In genomic region chr19:12788682-12789097, GRCh38 we compare ENCODE assay signal across 8 cellular contexts. TPM values are rescaled to one million over a fixed set of nuclear protein-coding genes. Genes with fewer than 3 reads are reported as not detected.
DNase-seq lines count a peak whose midpoint lies in the region; ATAC-seq and TF ChIP-seq lines count a peak whose summit lies in the region.

No MANE protein-coding gene starts in this region.

- no peak for TF ChIP-seq CTCF in lung (IDR thresholded peaks at IDR 0.05; ENCODE audit: control extremely low read depth, extremely low read depth)

- DNase-seq in DMS153 (lab: John Stamatoyannopoulos, UW) (peak; percentile 43), T-helper 2 cell (peak in 3 of 5 experiments; percentile 45 to 63 (median 53)), ecto neural progenitor cell (ENCODE audit: low spot score) (peak; percentile 77), lung (ENCODE audit: low spot score) (peak; percentile 74), substantia nigra (lab: John Stamatoyannopoulos, UW) (peak in 44 of 49 donors; percentile 14 to 81 (median 58))

- H3K27ac ChIP-seq in HUES48 (ENCODE audit: low read depth, low read length) = peak overlapping the region; percentile 72
- H3K27ac ChIP-seq in lung (ENCODE audit: low read depth in 1 of 2, low read length in 1 of 2) = peak overlapping the region; percentile 98 to 100
- H3K27ac ChIP-seq in substantia nigra (ENCODE audit: low read depth, low read length, poor library complexity, severe bottlenecking) = peak overlapping the region; percentile 99

- WGBS in lung, 2 donors = 0 to 1% methylated on average over 12 of the region's 12 CpGs

- no peaks in the 10 kb centered on the region for H3K36me3 ChIP-seq in HUES48 (ENCODE audit: control insufficient read depth, insufficient read depth, low read length)
- no peaks in the 10 kb centered on the region for H3K36me3 ChIP-seq in lung (ENCODE audit: control insufficient read depth in 2 of 2, insufficient read depth in 2 of 2, low read length in 2 of 2)

- H3K4me3 ChIP-seq in HUES48 (ENCODE audit: low read depth, low read length) (peak overlapping the region; percentile 78), lung (no peak overlapping the region)

- no peak overlapping the region for H3K9ac ChIP-seq in HUES48 (ENCODE audit: low read depth, low read length)

- H3K4me1 ChIP-seq in HUES48 (ENCODE audit: control insufficient read depth, insufficient read depth, low read length) (peaks cover 25% of the 10 kb centered on the region), lung (ENCODE audit: control insufficient read depth in 2 of 2, insufficient read depth in 2 of 2, low read length in 2 of 2) (peaks cover 0 to 25% of the 10 kb centered on the region in 2 donors)

- peaks cover 25% of the 10 kb centered on the region for H3K27me3 ChIP-seq in HUES48 (ENCODE audit: control insufficient read depth, insufficient read depth, low read length)
- no peaks in the 10 kb centered on the region for H3K27me3 ChIP-seq in lung (ENCODE audit: control insufficient read depth, insufficient read depth)

- H3K9me3 ChIP-seq in HUES48 (ENCODE audit: control insufficient read depth, insufficient read depth, low read length) (no peaks in the 10 kb centered on the region), lung (ENCODE audit: control insufficient read depth in 2 of 2, insufficient read depth in 1 of 2, low read length in 1 of 2) (no peaks in the 10 kb centered on the region)

- ATAC-seq in lung (ENCODE audit: insufficient read depth, low FRiP score) (no peak), HG02623 (IDR thresholded peaks at IDR 0.05; ENCODE audit: unreplicated experiment) (no peak), GM18520 (IDR thresholded peaks at IDR 0.05; ENCODE audit: unreplicated experiment) (no peak)

RNA-seq across cellular contexts. Expression of gene JUNB, which starts 2.6 kb away (rescaled TPM):
- total RNA-seq in lung = 100 to 1,000 TPM; 121 to 205 TPM
- polyA plus RNA-seq in lung = 100 to 1,000 TPM; 111 to 689 TPM

RNA-seq across cellular contexts. Expression of gene PRDX2, which starts 12.9 kb away (rescaled TPM):
- 100 to 1,000 TPM; 166 to 196 TPM for total RNA-seq in lung
- 100 to 1,000 TPM; 132 to 181 TPM for polyA plus RNA-seq in lung

RNA-seq across cellular contexts. Expression of gene THSD8, which starts 13.2 kb away (rescaled TPM):
- 1 to 10 TPM; 1.8 to 2.2 TPM for total RNA-seq in lung
- 1 to 10 TPM in 1 of 2 donors, under 1 TPM in 1; 0.10 to 6.2 TPM for polyA plus RNA-seq in lung

RNA-seq across cellular contexts. Expression of gene HOOK2, which starts 13.3 kb away (rescaled TPM):
- 10 to 100 TPM; 46.9 to 67.4 TPM for total RNA-seq in lung
- polyA plus RNA-seq in lung = 10 to 100 TPM; 39.8 to 54.3 TPM

RNA-seq across cellular contexts. Expression of gene RNASEH2A, which starts 17.7 kb away (rescaled TPM):
- total RNA-seq in lung = 10 to 100 TPM in 1 of 2 donors, 1 to 10 TPM in 1; 7.5 to 16.1 TPM
- polyA plus RNA-seq in lung = 10 to 100 TPM in 1 of 2 donors, 1 to 10 TPM in 1; 7.3 to 11.1 TPM
